13 cellular contexts compared by ENCODE assay signal in genomic region chr7:45456105-45456504, GRCh38.
"Had no signal": no experiment of that assay in that cellular context is flagged by ENCODE, and none has a peak within 500 bp of the region (broad histone marks: within the 10 kb centered on the region; RNA-seq: fewer than 3 reads in every experiment).

No MANE protein-coding gene starts in this region.

- H3K4me1 ChIP-seq: pancreas, sigmoid colon, transverse colon, upper lobe of right lung, vagina had no signal

- H3K27ac ChIP-seq: dorsolateral prefrontal cortex, pancreas, sigmoid colon, transverse colon, upper lobe of right lung, vagina had no signal

- H3K9me3 ChIP-seq: pancreas, sigmoid colon, transverse colon, upper lobe of right lung, vagina had no signal

- DNase-seq: dorsolateral prefrontal cortex; effector CD4-positive, alpha-beta T cell; natural killer cell; occipital lobe; sigmoid colon; stimulated activated CD4-positive, alpha-beta T cell treated with anti-CD3 and anti-CD28 coated beads, Interleukin-2, amount 100 ng/mL, for 24 hours; stimulated activated CD4-positive, alpha-beta T cell treated with anti-CD3 and anti-CD28 coated beads, Interleukin-4, amount 100 ng/mL, for 24 hours; stimulated activated naive B cell treated with anti-CD40 and anti-IgM and Interleukin-4, amounts not matched to agents 10 μg/mL and 1 μg/mL and 100 μg/mL, for 72 hours; transverse colon; upper lobe of right lung had no signal

- H3K36me3 ChIP-seq: pancreas, sigmoid colon, transverse colon, upper lobe of right lung, vagina had no signal

- H3K4me3 ChIP-seq: dorsolateral prefrontal cortex, lung, pancreas, sigmoid colon, transverse colon, upper lobe of right lung, vagina had no signal

- H3K27me3 ChIP-seq: pancreas, transverse colon, vagina had no signal

- ATAC-seq: natural killer cell; stimulated activated naive B cell treated with anti-CD40 and anti-IgM and Interleukin-4, amounts not matched to agents 10 μg/mL and 1 μg/mL and 100 μg/mL, for 72 hours had no signal
